1 cellular context compared by ENCODE assay signal in the genomic region with DNA sequence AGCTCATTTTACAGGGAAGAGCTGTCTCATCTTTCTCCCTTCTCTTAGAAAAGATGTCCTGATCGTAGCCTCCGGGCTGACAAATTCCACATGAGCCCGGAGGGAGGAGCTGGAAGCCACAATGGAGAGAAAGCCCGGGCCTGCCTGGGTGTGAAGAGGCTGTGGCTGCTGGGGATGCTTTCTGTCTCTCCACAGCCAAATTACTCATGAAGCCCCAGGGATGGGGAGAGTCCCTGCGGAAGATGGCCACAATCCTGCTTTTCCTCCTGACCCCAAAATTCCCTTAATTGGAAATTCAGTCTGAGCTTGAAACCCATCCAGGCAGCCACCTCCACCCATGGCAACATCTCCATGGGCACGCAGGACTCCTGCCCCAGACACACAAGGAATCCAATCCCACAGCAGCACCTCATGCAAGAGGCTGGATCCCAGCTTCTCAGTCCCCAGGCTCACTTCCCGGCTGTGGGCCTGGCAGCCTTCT.
TF ChIP-seq lines count a peak whose summit lies in the region.

No MANE protein-coding gene starts in this region.

TF ChIP-seq in HepG2, 621 proteins besides CTCF, POLR2A, EP300 and RAD21:
- TF ChIP-seq ZNF367 (CRISPR knock-in tag; IDR thresholded peaks at IDR 0.05; ENCODE audit: borderline replicate concordance) = no peak
- TF ChIP-seq ZNF580 (CRISPR knock-in tag; IDR thresholded peaks at IDR 0.05; ENCODE audit: borderline replicate concordance, low read depth) = no peak
- TF ChIP-seq ZNF160 (CRISPR knock-in tag; IDR thresholded peaks at IDR 0.05) = no peak
- TF ChIP-seq GABPB1 (CRISPR knock-in tag; IDR thresholded peaks at IDR 0.05) = no peak
- no peak for TF ChIP-seq ETV5 (CRISPR knock-in tag; IDR thresholded peaks at IDR 0.05; ENCODE audit: borderline replicate concordance)
- TF ChIP-seq, protein P1, sequence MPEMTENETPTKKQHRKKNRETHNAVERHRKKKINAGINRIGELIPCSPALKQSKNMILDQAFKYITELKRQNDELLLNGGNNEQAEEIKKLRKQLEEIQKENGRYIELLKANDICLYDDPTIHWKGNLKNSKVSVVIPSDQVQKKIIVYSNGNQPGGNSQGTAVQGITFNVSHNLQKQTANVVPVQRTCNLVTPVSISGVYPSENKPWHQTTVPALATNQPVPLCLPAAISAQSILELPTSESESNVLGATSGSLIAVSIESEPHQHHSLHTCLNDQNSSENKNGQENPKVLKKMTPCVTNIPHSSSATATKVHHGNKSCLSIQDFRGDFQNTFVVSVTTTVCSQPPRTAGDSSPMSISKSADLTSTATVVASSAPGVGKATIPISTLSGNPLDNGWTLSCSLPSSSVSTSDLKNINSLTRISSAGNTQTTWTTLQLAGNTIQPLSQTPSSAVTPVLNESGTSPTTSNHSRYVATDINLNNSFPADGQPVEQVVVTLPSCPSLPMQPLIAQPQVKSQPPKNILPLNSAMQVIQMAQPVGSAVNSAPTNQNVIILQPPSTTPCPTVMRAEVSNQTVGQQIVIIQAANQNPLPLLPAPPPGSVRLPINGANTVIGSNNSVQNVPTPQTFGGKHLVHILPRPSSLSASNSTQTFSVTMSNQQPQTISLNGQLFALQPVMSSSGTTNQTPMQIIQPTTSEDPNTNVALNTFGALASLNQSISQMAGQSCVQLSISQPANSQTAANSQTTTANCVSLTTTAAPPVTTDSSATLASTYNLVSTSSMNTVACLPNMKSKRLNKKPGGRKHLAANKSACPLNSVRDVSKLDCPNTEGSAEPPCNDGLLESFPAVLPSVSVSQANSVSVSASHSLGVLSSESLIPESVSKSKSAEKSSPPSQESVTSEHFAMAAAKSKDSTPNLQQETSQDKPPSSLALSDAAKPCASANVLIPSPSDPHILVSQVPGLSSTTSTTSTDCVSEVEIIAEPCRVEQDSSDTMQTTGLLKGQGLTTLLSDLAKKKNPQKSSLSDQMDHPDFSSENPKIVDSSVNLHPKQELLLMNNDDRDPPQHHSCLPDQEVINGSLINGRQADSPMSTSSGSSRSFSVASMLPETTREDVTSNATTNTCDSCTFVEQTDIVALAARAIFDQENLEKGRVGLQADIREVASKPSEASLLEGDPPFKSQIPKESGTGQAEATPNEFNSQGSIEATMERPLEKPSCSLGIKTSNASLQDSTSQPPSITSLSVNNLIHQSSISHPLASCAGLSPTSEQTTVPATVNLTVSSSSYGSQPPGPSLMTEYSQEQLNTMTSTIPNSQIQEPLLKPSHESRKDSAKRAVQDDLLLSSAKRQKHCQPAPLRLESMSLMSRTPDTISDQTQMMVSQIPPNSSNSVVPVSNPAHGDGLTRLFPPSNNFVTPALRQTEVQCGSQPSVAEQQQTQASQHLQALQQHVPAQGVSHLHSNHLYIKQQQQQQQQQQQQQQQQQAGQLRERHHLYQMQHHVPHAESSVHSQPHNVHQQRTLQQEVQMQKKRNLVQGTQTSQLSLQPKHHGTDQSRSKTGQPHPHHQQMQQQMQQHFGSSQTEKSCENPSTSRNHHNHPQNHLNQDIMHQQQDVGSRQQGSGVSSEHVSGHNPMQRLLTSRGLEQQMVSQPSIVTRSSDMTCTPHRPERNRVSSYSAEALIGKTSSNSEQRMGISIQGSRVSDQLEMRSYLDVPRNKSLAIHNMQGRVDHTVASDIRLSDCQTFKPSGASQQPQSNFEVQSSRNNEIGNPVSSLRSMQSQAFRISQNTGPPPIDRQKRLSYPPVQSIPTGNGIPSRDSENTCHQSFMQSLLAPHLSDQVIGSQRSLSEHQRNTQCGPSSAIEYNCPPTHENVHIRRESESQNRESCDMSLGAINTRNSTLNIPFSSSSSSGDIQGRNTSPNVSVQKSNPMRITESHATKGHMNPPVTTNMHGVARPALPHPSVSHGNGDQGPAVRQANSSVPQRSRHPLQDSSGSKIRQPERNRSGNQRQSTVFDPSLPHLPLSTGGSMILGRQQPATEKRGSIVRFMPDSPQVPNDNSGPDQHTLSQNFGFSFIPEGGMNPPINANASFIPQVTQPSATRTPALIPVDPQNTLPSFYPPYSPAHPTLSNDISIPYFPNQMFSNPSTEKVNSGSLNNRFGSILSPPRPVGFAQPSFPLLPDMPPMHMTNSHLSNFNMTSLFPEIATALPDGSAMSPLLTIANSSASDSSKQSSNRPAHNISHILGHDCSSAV (CRISPR knock-in tag; IDR thresholded peaks at IDR 0.05; ENCODE audit: borderline replicate concordance) = no peak
- no peak for TF ChIP-seq ZNF430 (CRISPR knock-in tag; IDR thresholded peaks at IDR 0.05)
- TF ChIP-seq CENPT (CRISPR knock-in tag; IDR thresholded peaks at IDR 0.05; ENCODE audit: low read depth) = no peak
- no peak for TF ChIP-seq PHF21A (CRISPR knock-in tag; IDR thresholded peaks at IDR 0.05)
- TF ChIP-seq, protein P2, sequence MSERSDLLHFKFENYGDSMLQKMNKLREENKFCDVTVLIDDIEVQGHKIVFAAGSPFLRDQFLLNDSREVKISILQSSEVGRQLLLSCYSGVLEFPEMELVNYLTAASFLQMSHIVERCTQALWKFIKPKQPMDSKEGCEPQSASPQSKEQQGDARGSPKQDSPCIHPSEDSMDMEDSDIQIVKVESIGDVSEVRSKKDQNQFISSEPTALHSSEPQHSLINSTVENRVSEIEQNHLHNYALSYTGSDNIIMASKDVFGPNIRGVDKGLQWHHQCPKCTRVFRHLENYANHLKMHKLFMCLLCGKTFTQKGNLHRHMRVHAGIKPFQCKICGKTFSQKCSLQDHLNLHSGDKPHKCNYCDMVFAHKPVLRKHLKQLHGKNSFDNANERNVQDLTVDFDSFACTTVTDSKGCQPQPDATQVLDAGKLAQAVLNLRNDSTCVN (CRISPR knock-in tag; IDR thresholded peaks at IDR 0.05; ENCODE audit: borderline replicate concordance) = no peak
- TF ChIP-seq ZBTB3 (CRISPR knock-in tag; IDR thresholded peaks at IDR 0.05; ENCODE audit: borderline replicate concordance, low read depth) = no peak
- no peak for TF ChIP-seq ZNF629 (CRISPR knock-in tag; conservative IDR thresholded peaks at IDR 0.05)
- TF ChIP-seq GPN1 (CRISPR knock-in tag; IDR thresholded peaks at IDR 0.05; ENCODE audit: borderline replicate concordance) = no peak
- TF ChIP-seq AGO2 (optimal IDR thresholded peaks at IDR 0.05; ENCODE audit: low read depth, low read length) = no peak
- TF ChIP-seq, protein P3, sequence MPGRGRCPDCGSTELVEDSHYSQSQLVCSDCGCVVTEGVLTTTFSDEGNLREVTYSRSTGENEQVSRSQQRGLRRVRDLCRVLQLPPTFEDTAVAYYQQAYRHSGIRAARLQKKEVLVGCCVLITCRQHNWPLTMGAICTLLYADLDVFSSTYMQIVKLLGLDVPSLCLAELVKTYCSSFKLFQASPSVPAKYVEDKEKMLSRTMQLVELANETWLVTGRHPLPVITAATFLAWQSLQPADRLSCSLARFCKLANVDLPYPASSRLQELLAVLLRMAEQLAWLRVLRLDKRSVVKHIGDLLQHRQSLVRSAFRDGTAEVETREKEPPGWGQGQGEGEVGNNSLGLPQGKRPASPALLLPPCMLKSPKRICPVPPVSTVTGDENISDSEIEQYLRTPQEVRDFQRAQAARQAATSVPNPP (CRISPR knock-in tag; IDR thresholded peaks at IDR 0.05) = no peak
- no peak for TF ChIP-seq SNAI1 (CRISPR knock-in tag; IDR thresholded peaks at IDR 0.05; ENCODE audit: borderline replicate concordance)
